Comparison of ENCODE assay signal across 1 cellular context in the genomic region with DNA sequence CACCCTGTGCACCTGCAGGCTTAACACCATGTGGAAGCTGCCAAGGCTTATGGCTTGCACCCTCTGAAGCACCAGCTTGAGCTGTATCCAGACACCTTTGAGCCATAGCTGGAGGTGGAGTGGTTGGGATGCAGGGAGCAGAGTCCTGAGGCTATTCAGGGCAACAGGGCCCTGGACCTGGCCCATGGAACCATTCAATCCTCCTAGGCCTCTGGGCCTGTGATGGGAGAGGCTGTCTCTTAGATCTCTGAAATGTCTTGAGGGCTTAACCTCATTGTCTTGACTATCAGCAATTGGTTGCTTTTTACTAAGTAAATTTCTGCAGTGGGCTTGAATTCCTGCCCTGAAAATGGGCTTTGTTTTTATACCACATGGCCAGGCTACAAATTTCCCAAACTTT.
A peak's percentile ranks its signal among the peaks of the same experiment; 100 is the strongest.
TF ChIP-seq lines count a peak whose summit lies in the region.

No MANE protein-coding gene starts in this region.

TF ChIP-seq in K562, 482 proteins besides CTCF, POLR2A, EP300 and RAD21 (continued from another document):
- TF ChIP-seq, protein P1, sequence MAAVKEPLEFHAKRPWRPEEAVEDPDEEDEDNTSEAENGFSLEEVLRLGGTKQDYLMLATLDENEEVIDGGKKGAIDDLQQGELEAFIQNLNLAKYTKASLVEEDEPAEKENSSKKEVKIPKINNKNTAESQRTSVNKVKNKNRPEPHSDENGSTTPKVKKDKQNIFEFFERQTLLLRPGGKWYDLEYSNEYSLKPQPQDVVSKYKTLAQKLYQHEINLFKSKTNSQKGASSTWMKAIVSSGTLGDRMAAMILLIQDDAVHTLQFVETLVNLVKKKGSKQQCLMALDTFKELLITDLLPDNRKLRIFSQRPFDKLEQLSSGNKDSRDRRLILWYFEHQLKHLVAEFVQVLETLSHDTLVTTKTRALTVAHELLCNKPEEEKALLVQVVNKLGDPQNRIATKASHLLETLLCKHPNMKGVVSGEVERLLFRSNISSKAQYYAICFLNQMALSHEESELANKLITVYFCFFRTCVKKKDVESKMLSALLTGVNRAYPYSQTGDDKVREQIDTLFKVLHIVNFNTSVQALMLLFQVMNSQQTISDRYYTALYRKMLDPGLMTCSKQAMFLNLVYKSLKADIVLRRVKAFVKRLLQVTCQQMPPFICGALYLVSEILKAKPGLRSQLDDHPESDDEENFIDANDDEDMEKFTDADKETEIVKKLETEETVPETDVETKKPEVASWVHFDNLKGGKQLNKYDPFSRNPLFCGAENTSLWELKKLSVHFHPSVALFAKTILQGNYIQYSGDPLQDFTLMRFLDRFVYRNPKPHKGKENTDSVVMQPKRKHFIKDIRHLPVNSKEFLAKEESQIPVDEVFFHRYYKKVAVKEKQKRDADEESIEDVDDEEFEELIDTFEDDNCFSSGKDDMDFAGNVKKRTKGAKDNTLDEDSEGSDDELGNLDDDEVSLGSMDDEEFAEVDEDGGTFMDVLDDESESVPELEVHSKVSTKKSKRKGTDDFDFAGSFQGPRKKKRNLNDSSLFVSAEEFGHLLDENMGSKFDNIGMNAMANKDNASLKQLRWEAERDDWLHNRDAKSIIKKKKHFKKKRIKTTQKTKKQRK (IDR thresholded peaks at IDR 0.05; ENCODE audit: borderline replicate concordance, low read depth, low read length), result 0 out of 2 replicates have a peak, but pooled peaks have one; percentile 33
- TF ChIP-seq MEIS2 (IDR thresholded peaks at IDR 0.05; ENCODE audit: partially characterized antibody), result no peak
